ENCODE assay signal across 1 cellular context in genomic region chr19:1503089-1503924, GRCh38.
TF ChIP-seq lines count a peak whose summit lies in the region.

No MANE protein-coding gene starts in this region.

TF ChIP-seq in SK-N-SH, 30 proteins besides CTCF, POLR2A, EP300 and RAD21 (continued from another document):
- TF ChIP-seq REST (IDR thresholded peaks at IDR 0.05; ENCODE audit: low read depth, low read length), result no peak
- no peak for TF ChIP-seq FOXM1 (IDR thresholded peaks at IDR 0.05; ENCODE audit: low read depth)
- no peak for TF ChIP-seq FOSL2 (IDR thresholded peaks at IDR 0.05; ENCODE audit: borderline replicate concordance, low read depth)
- TF ChIP-seq FOXJ3 (CRISPR knock-in tag; IDR thresholded peaks at IDR 0.05), result no peak
- no peak for TF ChIP-seq JUND (IDR thresholded peaks at IDR 0.05)
- no peak for TF ChIP-seq POLR2AphosphoS5 (IDR thresholded peaks at IDR 0.05; ENCODE audit: low read depth, low read length)
- no peak for TF ChIP-seq ELF1 (IDR thresholded peaks at IDR 0.05)
- TF ChIP-seq SMC3 (IDR thresholded peaks at IDR 0.05; ENCODE audit: low read depth, low read length), result peak; percentile 24
- no peak for TF ChIP-seq USF2 (IDR thresholded peaks at IDR 0.05; ENCODE audit: borderline replicate concordance, low read depth, low read length)
TF ChIP-seq in SK-N-SH: peak in this region for 2.
